13 cellular contexts compared by ENCODE assay signal in genomic region chr17:58822148-58823050, GRCh38.
DNase-seq lines count a peak whose midpoint lies in the region; ATAC-seq and TF ChIP-seq lines count a peak whose summit lies in the region.
"Had no signal": no experiment of that assay in that cellular context is flagged by ENCODE, and none has a peak within 500 bp of the region (broad histone marks: within the 10 kb centered on the region; RNA-seq: fewer than 3 reads in every experiment).

No MANE protein-coding gene starts in this region.

- DNase-seq in D341Med (ENCODE audit: low spot score): peak; percentile 58
- DNase-seq in NCI-H524 (lab: John Stamatoyannopoulos, UW): peak; percentile 86 to 93
- DNase-seq in left ventricle myocardium inferior: no peak
- no peak for DNase-seq in activated CD4-positive, alpha-beta T cell treated with anti-CD3 and anti-CD28 coated beads, Interleukin-2, amount 50 U/mL, for 48 hours
- no peak for DNase-seq in amniotic stem cell (lab: John Stamatoyannopoulos, UW)
- no peak for DNase-seq in NCI-H2029 (lab: John Stamatoyannopoulos, UW)
- DNase-seq: activated CD4-positive, alpha-beta T cell treated with anti-CD3 and anti-CD28 coated beads, Interleukin-2, amount 10 ng/mL, durations not matched to agents 7 days and 5 days; MM.1S; occipital lobe; substantia nigra had no signal

- POLR2A ChIA-PET in HEK293 (lab: Yijun Ruan, JAX): interaction anchor here (0.7 kb wide), 1 partner anchor 39 kb away, joined by 3 read pairs; no protein-coding TSS in a partner anchor

- H3K36me3 ChIP-seq in HEK293 (ENCODE audit: control insufficient read depth in 2 of 2, insufficient read depth in 1 of 2, low read length in 2 of 2) (no peaks in the 10 kb centered on the region; a peak in 1 of 3 replicates), left ventricle myocardium inferior (no peaks in the 10 kb centered on the region)

- CTCF ChIA-PET in HEK293 (lab: Yijun Ruan, JAX): interaction anchor here (0.6 to 0.7 kb wide), 2 partner anchors 110 to 480 kb away, joined by 3 read pairs; no protein-coding TSS in a partner anchor

- ATAC-seq in HG02610 (IDR thresholded peaks at IDR 0.05; ENCODE audit: unreplicated experiment): no peak

- no peaks in the 10 kb centered on the region for H3K27me3 ChIP-seq in left ventricle myocardium inferior (ENCODE audit: low read depth)

- H3K4me3 ChIP-seq in HEK293 (ENCODE audit: low read depth, low read length) (no peak overlapping the region), left ventricle myocardium inferior (no peak overlapping the region)

- H3K4me1 ChIP-seq in HEK293 (ENCODE audit: control insufficient read depth, insufficient read depth, low read length): peaks cover 3% of the 10 kb centered on the region; the same call in 1 of the 2 replicates
- peaks cover 14% of the 10 kb centered on the region for H3K4me1 ChIP-seq in left ventricle myocardium inferior

- intact Hi-C loops in left ventricle myocardium inferior (cut with micrococcal nuclease): no loop called here

- H3K9me3 ChIP-seq in HEK293 (ENCODE audit: control insufficient read depth, insufficient read depth, low read depth, low read length) (no peaks in the 10 kb centered on the region), left ventricle myocardium inferior (replicated peaks) (no peaks in the 10 kb centered on the region)

- H3K27ac ChIP-seq in HEK293 (ENCODE audit: extremely low read depth, low read depth, low read length) (no peak overlapping the region), left ventricle myocardium inferior (replicated peaks) (peak overlapping the region; percentile 69)
- H3K27ac ChIP-seq: C4-2B had no signal

- TF ChIP-seq CTCF in HEK293 (tag by site-specific recombination; IDR thresholded peaks at IDR 0.05): no peak
- TF ChIP-seq CTCF in left ventricle myocardium inferior (IDR thresholded peaks at IDR 0.05; ENCODE audit: borderline replicate concordance): no peak

TF ChIP-seq in HEK293, 187 proteins besides CTCF, POLR2A, EP300 and RAD21 (continues in another document):
- peak; percentile 94 for TF ChIP-seq ZNF266 (tag by site-specific recombination; IDR thresholded peaks at IDR 0.05; ENCODE audit: low read depth)
- TF ChIP-seq ZNF639 (tag by site-specific recombination; IDR thresholded peaks at IDR 0.05): peak; percentile 74
- TF ChIP-seq ZNF155 (tag by site-specific recombination; IDR thresholded peaks at IDR 0.05): no peak
- TF ChIP-seq YY1 (tag by site-specific recombination; IDR thresholded peaks at IDR 0.05): no peak
- peak; percentile 57 for TF ChIP-seq ZFP3 (tag by site-specific recombination; IDR thresholded peaks at IDR 0.05; ENCODE audit: low read depth)
- no peak for TF ChIP-seq ZNF544 (tag by site-specific recombination; IDR thresholded peaks at IDR 0.05)
- no peak for TF ChIP-seq ZSCAN16 (tag by site-specific recombination; IDR thresholded peaks at IDR 0.05)
- TF ChIP-seq, protein P1, sequence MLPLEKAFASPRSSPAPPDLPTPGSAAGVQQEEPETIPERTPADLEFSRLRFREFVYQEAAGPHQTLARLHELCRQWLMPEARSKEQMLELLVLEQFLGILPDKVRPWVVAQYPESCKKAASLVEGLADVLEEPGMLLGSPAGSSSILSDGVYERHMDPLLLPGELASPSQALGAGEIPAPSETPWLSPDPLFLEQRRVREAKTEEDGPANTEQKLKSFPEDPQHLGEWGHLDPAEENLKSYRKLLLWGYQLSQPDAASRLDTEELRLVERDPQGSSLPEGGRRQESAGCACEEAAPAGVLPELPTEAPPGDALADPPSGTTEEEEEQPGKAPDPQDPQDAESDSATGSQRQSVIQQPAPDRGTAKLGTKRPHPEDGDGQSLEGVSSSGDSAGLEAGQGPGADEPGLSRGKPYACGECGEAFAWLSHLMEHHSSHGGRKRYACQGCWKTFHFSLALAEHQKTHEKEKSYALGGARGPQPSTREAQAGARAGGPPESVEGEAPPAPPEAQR (tag by site-specific recombination; IDR thresholded peaks at IDR 0.05): no peak
- TF ChIP-seq KLF7 (tag by site-specific recombination; IDR thresholded peaks at IDR 0.05; ENCODE audit: borderline replicate concordance): peak; percentile 61; the same call in 1 of the 2 replicates
- TF ChIP-seq ZNF221 (tag by site-specific recombination; IDR thresholded peaks at IDR 0.05; ENCODE audit: borderline replicate concordance): peak; percentile 79; the same call in 1 of the 2 replicates
- TF ChIP-seq WT1 (tag by site-specific recombination; IDR thresholded peaks at IDR 0.05): no peak
- TF ChIP-seq ZNF19 (tag by site-specific recombination; IDR thresholded peaks at IDR 0.05; ENCODE audit: low read depth): peak; percentile 68; the same call in 1 of the 2 replicates
- TF ChIP-seq ZNF560 (tag by site-specific recombination; IDR thresholded peaks at IDR 0.05; ENCODE audit: borderline replicate concordance): peak; percentile 80; the same call in 1 of the 2 replicates
- peak; percentile 95; the same call in 1 of the 2 replicates for TF ChIP-seq ZNF202 (tag by site-specific recombination; IDR thresholded peaks at IDR 0.05; ENCODE audit: borderline replicate concordance)
- peak; percentile 70; the same call in 1 of the 2 replicates for TF ChIP-seq OVOL3 (tag by site-specific recombination; IDR thresholded peaks at IDR 0.05)
- peak; percentile 81 for TF ChIP-seq ZNF629 (tag by site-specific recombination; IDR thresholded peaks at IDR 0.05)
- peak; percentile 99 for TF ChIP-seq ZNF555 (tag by site-specific recombination; conservative IDR thresholded peaks at IDR 0.05)
- 0 out of 2 replicates have a peak, but pooled peaks have one; percentile 44 for TF ChIP-seq ZNF530 (tag by site-specific recombination; IDR thresholded peaks at IDR 0.05; ENCODE audit: low read depth)
- TF ChIP-seq ZNF350 (tag by site-specific recombination; IDR thresholded peaks at IDR 0.05): no peak
- TF ChIP-seq TRIM28 (IDR thresholded peaks at IDR 0.05; ENCODE audit: borderline replicate concordance, low read length): no peak
- TF ChIP-seq ZNF670 (tag by site-specific recombination; IDR thresholded peaks at IDR 0.05; ENCODE audit: low read depth): 0 out of 2 replicates have a peak, but pooled peaks have one; percentile 51
- TF ChIP-seq ZNF426 (tag by site-specific recombination; IDR thresholded peaks at IDR 0.05): peak; percentile 100
- TF ChIP-seq ZNF292 (tag by site-specific recombination; IDR thresholded peaks at IDR 0.05; ENCODE audit: borderline replicate concordance, low read depth): peak; percentile 89
- peak; percentile 72; the same call in 1 of the 2 replicates for TF ChIP-seq RBAK (tag by site-specific recombination; IDR thresholded peaks at IDR 0.05)
- no peak for TF ChIP-seq TCF7L2 (IDR thresholded peaks at IDR 0.05; ENCODE audit: borderline replicate concordance, low read depth, low read length)
- no peak for TF ChIP-seq ZNF473 (tag by site-specific recombination; IDR thresholded peaks at IDR 0.05)
- TF ChIP-seq, protein P2, sequence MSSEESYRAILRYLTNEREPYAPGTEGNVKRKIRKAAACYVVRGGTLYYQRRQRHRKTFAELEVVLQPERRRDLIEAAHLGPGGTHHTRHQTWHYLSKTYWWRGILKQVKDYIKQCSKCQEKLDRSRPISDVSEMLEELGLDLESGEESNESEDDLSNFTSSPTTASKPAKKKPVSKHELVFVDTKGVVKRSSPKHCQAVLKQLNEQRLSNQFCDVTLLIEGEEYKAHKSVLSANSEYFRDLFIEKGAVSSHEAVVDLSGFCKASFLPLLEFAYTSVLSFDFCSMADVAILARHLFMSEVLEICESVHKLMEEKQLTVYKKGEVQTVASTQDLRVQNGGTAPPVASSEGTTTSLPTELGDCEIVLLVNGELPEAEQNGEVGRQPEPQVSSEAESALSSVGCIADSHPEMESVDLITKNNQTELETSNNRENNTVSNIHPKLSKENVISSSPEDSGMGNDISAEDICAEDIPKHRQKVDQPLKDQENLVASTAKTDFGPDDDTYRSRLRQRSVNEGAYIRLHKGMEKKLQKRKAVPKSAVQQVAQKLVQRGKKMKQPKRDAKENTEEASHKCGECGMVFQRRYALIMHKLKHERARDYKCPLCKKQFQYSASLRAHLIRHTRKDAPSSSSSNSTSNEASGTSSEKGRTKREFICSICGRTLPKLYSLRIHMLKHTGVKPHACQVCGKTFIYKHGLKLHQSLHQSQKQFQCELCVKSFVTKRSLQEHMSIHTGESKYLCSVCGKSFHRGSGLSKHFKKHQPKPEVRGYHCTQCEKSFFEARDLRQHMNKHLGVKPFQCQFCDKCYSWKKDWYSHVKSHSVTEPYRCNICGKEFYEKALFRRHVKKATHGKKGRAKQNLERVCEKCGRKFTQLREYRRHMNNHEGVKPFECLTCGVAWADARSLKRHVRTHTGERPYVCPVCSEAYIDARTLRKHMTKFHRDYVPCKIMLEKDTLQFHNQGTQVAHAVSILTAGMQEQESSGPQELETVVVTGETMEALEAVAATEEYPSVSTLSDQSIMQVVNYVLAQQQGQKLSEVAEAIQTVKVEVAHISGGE (tag by site-specific recombination; conservative IDR thresholded peaks at IDR 0.05; ENCODE audit: low read depth): peak; percentile 86
- TF ChIP-seq AEBP2 (tag by site-specific recombination; IDR thresholded peaks at IDR 0.05; ENCODE audit: borderline replicate concordance): peak; percentile 95

Comparison
In these comparisons a context has a peak if more than half of its experiments do, and no peak if none do; other contexts are left out.
1. DNase-seq: peak in D341Med (single experiment) and NCI-H524 (2 of 2); none in left ventricle myocardium inferior (single experiment), activated CD4-positive, alpha-beta T cell treated with anti-CD3 and anti-CD28 coated beads, Interleukin-2, amount 50 U/mL, for 48 hours (0 of 2), amniotic stem cell (single experiment) and NCI-H2029 (single experiment).